Comparison of ENCODE assay signal across 19 cellular contexts in the genomic region with DNA sequence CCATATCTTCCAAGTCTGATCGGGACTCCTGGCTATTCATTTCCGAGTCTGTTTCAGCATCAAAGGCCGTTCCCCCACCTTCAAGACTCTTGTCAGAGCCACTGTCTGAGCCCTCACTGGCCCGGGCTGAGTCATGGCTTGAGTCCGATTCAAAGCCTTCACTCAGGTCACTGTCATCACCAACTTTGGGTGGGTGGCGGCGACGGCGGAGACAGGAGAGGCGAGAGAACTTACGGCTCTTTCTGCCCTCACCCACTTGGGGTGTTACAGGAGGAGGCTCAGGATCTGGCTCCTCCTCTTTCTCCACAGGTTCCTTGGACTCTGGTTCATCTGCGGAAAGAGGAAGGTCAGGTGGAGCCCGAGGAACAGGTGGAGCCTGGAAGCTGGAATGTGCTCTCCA. TPM values are rescaled to one million over a fixed set of nuclear protein-coding genes. Genes with fewer than 3 reads are reported as not detected.
DNase-seq lines count a peak whose midpoint lies in the region; ATAC-seq and TF ChIP-seq lines count a peak whose summit lies in the region.
"Had no signal": no experiment of that assay in that cellular context is flagged by ENCODE, and none has a peak within 500 bp of the region (broad histone marks: within the 10 kb centered on the region; RNA-seq: fewer than 3 reads in every experiment).

No MANE protein-coding gene starts in this region.

- no peaks in the 10 kb centered on the region for H3F3A ChIP-seq in neural progenitor cell (ENCODE audit: low read depth)

- DNase-seq in left ventricle myocardium superior (no peak), right cardiac atrium (no peak), neural progenitor cell (ENCODE audit: low spot score) (no peak), G401 (ENCODE audit: low spot score) (no peak), SJCRH30 (no peak)
- DNase-seq in central memory CD8-positive, alpha-beta T cell (ENCODE audit: low spot score in 2 of 2), result no peak
- DNase-seq: 8988T, DMS153, GF-D8, HFFc6, KG1, MV-4-11, NCI-H1417 treated with DMSO at 0.1 percent for 48 hours, NCI-H187 treated with DMSO at 0.1 percent for 48 hours, NCI-H2227 treated with DMSO at 0.1 percent for 48 hours, NCI-H524, NCI-H82, OCI-M1 had no signal

- no peaks in the 10 kb centered on the region for H4K20me1 ChIP-seq in neural progenitor cell (ENCODE audit: low read depth)

- in situ Hi-C loops in G401 (cut with HindIII; ENCODE audit: low sequenced_read_pairs), result no loop called here

- H3K9ac ChIP-seq in neural progenitor cell, result no peak overlapping the region

- H3K4me1 ChIP-seq in right cardiac atrium (ENCODE audit: control insufficient read depth, insufficient read depth, low read length) (no peaks in the 10 kb centered on the region), neural progenitor cell (no peaks in the 10 kb centered on the region), SJCRH30 (peaks cover 5% of the 10 kb centered on the region; the same call in 1 of the 2 replicates)

- H3K9me3 ChIP-seq in right cardiac atrium (ENCODE audit: control insufficient read depth, low read length) (no peaks in the 10 kb centered on the region), neural progenitor cell (ENCODE audit: low read depth) (no peaks in the 10 kb centered on the region), SJCRH30 (replicated peaks) (no peaks in the 10 kb centered on the region)

- no peak for TF ChIP-seq CTCF in neural progenitor cell (IDR thresholded peaks at IDR 0.05)

- no peaks in the 10 kb centered on the region for H3K27me3 Mint-ChIP-seq in central memory CD8-positive, alpha-beta T cell
- H3K27me3 Mint-ChIP-seq in neural progenitor cell (ENCODE audit: insufficient read depth, low read depth), result peaks cover 2% of the 10 kb centered on the region
- H3K27me3 Mint-ChIP-seq: B cell had no signal

- H3K27ac ChIP-seq in right cardiac atrium (ENCODE audit: low read length) (no peak overlapping the region), neural progenitor cell (no peak overlapping the region), SJCRH30 (no peak overlapping the region)

- H3K36me3 Mint-ChIP-seq in central memory CD8-positive, alpha-beta T cell (ENCODE audit: insufficient read depth), result peaks cover 63% of the 10 kb centered on the region
- peaks cover 54% of the 10 kb centered on the region for H3K36me3 Mint-ChIP-seq in neural progenitor cell

- H3K79me2 ChIP-seq in neural progenitor cell (ENCODE audit: low read depth), result no peaks in the 10 kb centered on the region

- H3K36me3 ChIP-seq in neural progenitor cell (peaks cover 5% of the 10 kb centered on the region), SJCRH30 (peaks cover 76% of the 10 kb centered on the region)

- 76% methylated on average over 13 of the region's 13 CpGs for whole genome bisulfite sequencing in right cardiac atrium

- H3K4me3 ChIP-seq in right cardiac atrium (ENCODE audit: low read length), result no peak overlapping the region
- no peak overlapping the region for H3K4me3 ChIP-seq in neural progenitor cell
- H3K4me3 ChIP-seq in SJCRH30, result no peak overlapping the region

- no peaks in the 10 kb centered on the region for H3K4me1 Mint-ChIP-seq in central memory CD8-positive, alpha-beta T cell
- H3K4me1 Mint-ChIP-seq in neural progenitor cell, result no peaks in the 10 kb centered on the region
- H3K4me1 Mint-ChIP-seq: B cell had no signal

- intact Hi-C loops in left ventricle myocardium superior (cut with micrococcal nuclease), result no loop called here
- intact Hi-C loops in right cardiac atrium (cut with DNase I), result no loop called here

- H3K27me3 ChIP-seq in right cardiac atrium (ENCODE audit: control insufficient read depth, insufficient read depth) (no peaks in the 10 kb centered on the region), neural progenitor cell (no peaks in the 10 kb centered on the region), SJCRH30 (no peaks in the 10 kb centered on the region)

- peak; percentile 10 for ATAC-seq in left ventricle myocardium superior
- no peak for ATAC-seq in right cardiac atrium
- no peak for ATAC-seq in central memory CD8-positive, alpha-beta T cell (replicated peaks; ENCODE audit: extremely low read depth, poor library complexity, severe bottlenecking)

- H3K4me3 Mint-ChIP-seq in central memory CD8-positive, alpha-beta T cell, result no peak overlapping the region
- H3K4me3 Mint-ChIP-seq in neural progenitor cell, result no peak overlapping the region
- H3K4me3 Mint-ChIP-seq: B cell, HFFc6 had no signal

- no peak overlapping the region for H3K4me2 ChIP-seq in neural progenitor cell

- H3K9me3 Mint-ChIP-seq in central memory CD8-positive, alpha-beta T cell, result no peaks in the 10 kb centered on the region
- no peaks in the 10 kb centered on the region for H3K9me3 Mint-ChIP-seq in neural progenitor cell
- H3K9me3 Mint-ChIP-seq: HFFc6 had no signal

- no peak overlapping the region for H2AFZ ChIP-seq in neural progenitor cell (replicated peaks)

- H3K27ac Mint-ChIP-seq in central memory CD8-positive, alpha-beta T cell (ENCODE audit: low read depth), result peak overlapping the region; percentile 36
- H3K27ac Mint-ChIP-seq in neural progenitor cell, result no peak overlapping the region
- H3K27ac Mint-ChIP-seq: B cell, HFFc6 had no signal

RNA-seq across cellular contexts. Expression of a gene that starts 16.6 kb away (rescaled TPM):
- 84.5 TPM for total RNA-seq in left ventricle myocardium superior
- total RNA-seq in right cardiac atrium, result 10 to 100 TPM; 55.2 to 73.6 (median 62.2) TPM
- polyA plus RNA-seq in right cardiac atrium, result 55.3 TPM
- 45.9 and 84.5 TPM in 2 replicates for total RNA-seq in neural progenitor cell (ENCODE audit: low replicate concordance)
- total RNA-seq in G401 (2014; rRNA removed; shearing (Covaris generic)), result 46.3 and 73.5 TPM in 2 replicates
- 70.3 and 74.2 TPM in 2 replicates for total RNA-seq in SJCRH30 (2014; rRNA removed; shearing (Covaris generic))

RNA-seq across cellular contexts. Expression of a gene that starts 18.1 kb away (rescaled TPM):
- total RNA-seq in left ventricle myocardium superior, result 1.5 TPM
- total RNA-seq in right cardiac atrium, result 1 to 10 TPM in 3 of 4 donors, under 1 TPM in 1; 0.95 to 2.4 (median 1.9) TPM
- polyA plus RNA-seq in right cardiac atrium, result 1.9 TPM
- total RNA-seq in neural progenitor cell (ENCODE audit: low replicate concordance), result 1.7 and 3.2 TPM in 2 replicates
- total RNA-seq in G401 (2014; rRNA removed; shearing (Covaris generic)), result 2.0 and 5.0 TPM in 2 replicates
- total RNA-seq in SJCRH30 (2014; rRNA removed; shearing (Covaris generic)), result 2.6 and 2.7 TPM in 2 replicates

RNA-seq across cellular contexts. Expression of a gene that starts 18.2 kb away (rescaled TPM):
- total RNA-seq in left ventricle myocardium superior (0.32 TPM), right cardiac atrium (1 to 10 TPM in 2 of 4 donors, under 1 TPM in 2; 0.68 to 1.5 (median 0.95) TPM), neural progenitor cell (ENCODE audit: low replicate concordance) (5.0 and 8.5 TPM in 2 replicates)
- 1.3 TPM for polyA plus RNA-seq in right cardiac atrium
- total RNA-seq in G401 (2014; rRNA removed; shearing (Covaris generic)), result 0.07 and 2.0 TPM in 2 replicates
- total RNA-seq in SJCRH30 (2014; rRNA removed; shearing (Covaris generic)), result 1.2 and 1.7 TPM in 2 replicates

RNA-seq across cellular contexts. Expression of a gene that starts 24.1 kb away (rescaled TPM):
- total RNA-seq in left ventricle myocardium superior (1.1 TPM), right cardiac atrium (under 1 TPM in 3 of 4 donors, not detected in 1; 0.54 to 0.92 (median 0.66) TPM), neural progenitor cell (ENCODE audit: low replicate concordance) (0.22 and 0.40 TPM in 2 replicates)
- 0.45 TPM for polyA plus RNA-seq in right cardiac atrium
- total RNA-seq in G401 (2014; rRNA removed; shearing (Covaris generic)), result not detected in 2 replicates
- total RNA-seq in SJCRH30 (2014; rRNA removed; shearing (Covaris generic)), result 0.18 and 0.38 TPM in 2 replicates

RNA-seq across cellular contexts. Expression of a gene that starts 29.4 kb away (rescaled TPM):
- 16.0 TPM for total RNA-seq in left ventricle myocardium superior
- total RNA-seq in right cardiac atrium, result 10 to 100 TPM; 19.8 to 28.4 (median 25.5) TPM
- 22.0 TPM for polyA plus RNA-seq in right cardiac atrium
- total RNA-seq in neural progenitor cell (ENCODE audit: low replicate concordance), result 38.7 and 52.3 TPM in 2 replicates
- total RNA-seq in G401 (2014; rRNA removed; shearing (Covaris generic)), result 0.92 and 3.3 TPM in 2 replicates
- total RNA-seq in SJCRH30 (2014; rRNA removed; shearing (Covaris generic)), result 4.7 and 6.1 TPM in 2 replicates
